ENCODE assay signal across 12 cellular contexts in the genomic region with DNA sequence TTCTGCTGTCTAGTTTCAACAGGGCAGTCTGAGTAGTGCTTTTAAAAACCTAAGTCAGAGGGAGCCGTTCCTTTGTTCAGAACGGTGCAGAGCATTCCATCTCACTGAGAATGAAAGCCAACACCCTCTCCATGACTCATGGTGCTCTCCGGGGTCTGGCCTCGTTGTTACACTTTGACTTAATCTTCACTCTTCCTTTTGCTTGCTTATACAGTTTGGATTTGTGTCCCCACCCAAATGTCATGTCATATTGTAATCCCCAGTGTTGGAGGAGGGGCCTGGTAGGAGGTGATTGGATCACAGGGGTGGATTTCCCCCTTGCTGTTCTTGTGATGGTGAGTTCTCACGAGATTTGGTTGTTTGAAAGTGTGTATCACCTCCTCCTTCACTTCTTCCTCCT.
DNase-seq lines count a peak whose midpoint lies in the region; ATAC-seq and TF ChIP-seq lines count a peak whose summit lies in the region.
"Had no signal": no experiment of that assay in that cellular context is flagged by ENCODE, and none has a peak within 500 bp of the region (broad histone marks: within the 10 kb centered on the region; RNA-seq: fewer than 3 reads in every experiment).

No MANE protein-coding gene starts in this region.

- no peaks in the 10 kb centered on the region for H3K27me3 ChIP-seq in SJSA1 (replicated peaks)
- H3K27me3 ChIP-seq in naive thymus-derived CD4-positive, alpha-beta T cell (ENCODE audit: control insufficient read depth in 2 of 2, insufficient read depth in 2 of 2, low read length in 2 of 2) = no peaks in the 10 kb centered on the region

- peaks cover 49% of the 10 kb centered on the region for H3K4me1 ChIP-seq in SJSA1 (replicated peaks)
- H3K4me1 ChIP-seq in naive thymus-derived CD4-positive, alpha-beta T cell (ENCODE audit: control insufficient read depth in 2 of 2, insufficient read depth in 2 of 2, low read length in 2 of 2) = no peaks in the 10 kb centered on the region

- ATAC-seq in naive thymus-derived CD4-positive, alpha-beta T cell = no peak

- H3K4me3 ChIP-seq in SJSA1 = no peak overlapping the region; the same call in 1 of the 2 replicates
- no peak overlapping the region for H3K4me3 ChIP-seq in fibroblast of pulmonary artery (replicated peaks; ENCODE audit: low read depth, low read length)
- H3K4me3 ChIP-seq in retinal pigment epithelial cell (ENCODE audit: low read length) = no peak overlapping the region
- H3K4me3 ChIP-seq in naive thymus-derived CD4-positive, alpha-beta T cell (ENCODE audit: low read length) = no peak overlapping the region
- H3K4me3 ChIP-seq: lung had no signal

- DNase-seq in GM03348 (ENCODE audit: low spot score) (peak; percentile 90), SJSA1 (ENCODE audit: low read depth in 1 of 2, low spot score in 2 of 2) (peak; percentile 78 to 88), fibroblast of pulmonary artery (ENCODE audit: low read depth) (peak; percentile 49), retinal pigment epithelial cell (ENCODE audit: low read depth) (peak; percentile 48), NCI-H524 (lab: John Stamatoyannopoulos, UW) (no peak), GM19240 (ENCODE audit: insufficient read length, low spot score) (no peak), progenitor cell of endocrine pancreas (ENCODE audit: low spot score, unreplicated experiment) (no peak)
- DNase-seq in naive thymus-derived CD4-positive, alpha-beta T cell = no peak
- DNase-seq: activated CD8-positive, alpha-beta memory T cell treated with anti-CD3 and anti-CD28 coated beads, Interleukin-2, amount 50 U/mL, for 48 hours; DND-41; MV-4-11 had no signal

- intact Hi-C loops in naive thymus-derived CD4-positive, alpha-beta T cell (cut with micrococcal nuclease) = no loop called here

- CTCF ChIA-PET in naive thymus-derived CD4-positive, alpha-beta T cell (lab: Charles Lee) = no interaction called here

- no peaks in the 10 kb centered on the region for H3K9me3 ChIP-seq in SJSA1 (replicated peaks)
- H3K9me3 ChIP-seq in naive thymus-derived CD4-positive, alpha-beta T cell (ENCODE audit: control insufficient read depth in 2 of 3, low read length in 3 of 3) = no peaks in the 10 kb centered on the region

- no peak overlapping the region for H3K27ac Mint-ChIP-seq in naive thymus-derived CD4-positive, alpha-beta T cell
- no peak overlapping the region for H3K27ac Mint-ChIP-seq in progenitor cell of endocrine pancreas

- H3K27me3 Mint-ChIP-seq in naive thymus-derived CD4-positive, alpha-beta T cell = peaks cover 0 to 20% (median 4%) of the 10 kb centered on the region in 5 donors
- H3K27me3 Mint-ChIP-seq in progenitor cell of endocrine pancreas = peaks cover 25% of the 10 kb centered on the region

- H3K36me3 Mint-ChIP-seq in naive thymus-derived CD4-positive, alpha-beta T cell = no peaks in the 10 kb centered on the region
- no peaks in the 10 kb centered on the region for H3K36me3 Mint-ChIP-seq in progenitor cell of endocrine pancreas (ENCODE audit: insufficient read depth)

- peaks cover 0 to 9% (median 0%) of the 10 kb centered on the region in 11 donors for H3K9me3 Mint-ChIP-seq in naive thymus-derived CD4-positive, alpha-beta T cell
- no peaks in the 10 kb centered on the region for H3K9me3 Mint-ChIP-seq in progenitor cell of endocrine pancreas (ENCODE audit: low read depth)

- peak overlapping the region; percentile 97 for H3K27ac ChIP-seq in SJSA1
- H3K27ac ChIP-seq in naive thymus-derived CD4-positive, alpha-beta T cell (ENCODE audit: low read depth, low read length) = no peak overlapping the region

- TF ChIP-seq CTCF in fibroblast of pulmonary artery (IDR thresholded peaks at IDR 0.05; ENCODE audit: low read length, missing control alignments) (no peak), retinal pigment epithelial cell (conservative IDR thresholded peaks at IDR 0.05; ENCODE audit: low read depth, low read length) (no peak), progenitor cell of endocrine pancreas (IDR thresholded peaks at IDR 0.05; ENCODE audit: unreplicated experiment) (no peak)

- no peaks in the 10 kb centered on the region for H3K4me1 Mint-ChIP-seq in naive thymus-derived CD4-positive, alpha-beta T cell
- H3K4me1 Mint-ChIP-seq in progenitor cell of endocrine pancreas (ENCODE audit: low read depth) = no peaks in the 10 kb centered on the region

- POLR2A ChIA-PET in naive thymus-derived CD4-positive, alpha-beta T cell (lab: Charles Lee) = no interaction called here

- no peak overlapping the region for H3K4me3 Mint-ChIP-seq in naive thymus-derived CD4-positive, alpha-beta T cell
- no peak overlapping the region for H3K4me3 Mint-ChIP-seq in progenitor cell of endocrine pancreas (ENCODE audit: low read depth)

- H3K36me3 ChIP-seq in SJSA1 = no peaks in the 10 kb centered on the region
- H3K36me3 ChIP-seq in naive thymus-derived CD4-positive, alpha-beta T cell (ENCODE audit: control insufficient read depth in 2 of 3, insufficient read depth in 3 of 3, low read length in 3 of 3) = no peaks in the 10 kb centered on the region

Comparison
In these comparisons a context has a peak if more than half of its experiments do, and no peak if none do; other contexts are left out.
1. DNase-seq: peak in GM03348 (single experiment), SJSA1 (2 of 2), fibroblast of pulmonary artery (single experiment) and retinal pigment epithelial cell (single experiment); none in naive thymus-derived CD4-positive, alpha-beta T cell (0 of 9), NCI-H524 (0 of 2), GM19240 (single experiment) and progenitor cell of endocrine pancreas (single experiment).